ENCODE assay signal across 8 cellular contexts in the genomic region with DNA sequence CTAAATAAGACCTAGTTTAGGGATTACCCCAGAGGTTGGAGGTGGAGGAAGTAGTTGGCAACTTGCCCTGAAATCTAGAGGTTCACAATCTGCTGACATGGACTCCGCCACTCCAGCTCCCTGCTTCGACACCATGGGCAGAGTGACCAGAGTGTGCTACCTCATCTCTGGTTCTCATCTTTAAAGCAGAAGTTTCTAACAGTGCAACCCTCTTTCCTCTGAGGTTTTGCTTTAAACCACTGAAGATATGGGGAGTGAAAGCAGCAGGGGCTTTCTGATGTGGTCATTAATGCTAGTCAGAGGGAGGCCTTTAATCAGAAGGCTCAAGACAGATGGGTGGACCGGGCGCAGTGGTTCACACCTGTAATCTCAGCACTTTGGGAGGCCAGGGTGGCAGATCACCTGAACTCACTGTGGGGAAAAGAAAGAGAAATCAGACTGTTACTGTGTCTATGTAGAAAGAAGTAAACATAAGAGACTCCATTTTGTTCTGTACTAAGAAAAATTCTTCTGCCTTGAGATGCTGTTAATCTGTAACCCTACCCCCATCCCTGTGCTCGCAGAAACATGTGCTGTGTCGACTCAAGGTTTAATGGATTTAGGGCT.
DNase-seq lines count a peak whose midpoint lies in the region; ATAC-seq and TF ChIP-seq lines count a peak whose summit lies in the region.
"Not testable (repeated sequence)": the region's sequence is repeated elsewhere in the genome, so short reads cannot be mapped to it uniquely, and the experiment has no call there.

No MANE protein-coding gene starts in this region.

- not testable (repeated sequence) for DNase-seq in CD14-positive monocyte (ENCODE audit: low spot score); sciatic nerve (ENCODE audit: low spot score)
- DNase-seq in activated T-cell treated with anti-CD3 and anti-CD28 coated beads, Interleukin-2, amount 50 U/mL, for 48 hours: peak; percentile 42 to 53

- H3K9me3 Mint-ChIP-seq in CD14-positive monocyte: not testable (repeated sequence)

- H3K4me1 ChIP-seq in OCI-LY3 (ENCODE audit: low read length): peaks cover 58% of the 10 kb centered on the region
- peaks cover 16% of the 10 kb centered on the region for H3K4me1 ChIP-seq in iPS-20b (ENCODE audit: insufficient read depth, low read length)

- H3K36me3 Mint-ChIP-seq in CD14-positive monocyte: not testable (repeated sequence)

- H3K4me2 ChIP-seq in OCI-LY3 (ENCODE audit: low read length): peak overlapping the region; percentile 63

- H3K4me1 Mint-ChIP-seq in CD14-positive monocyte: peaks cover 92% of the 10 kb centered on the region

- H3K79me2 ChIP-seq in OCI-LY3 (ENCODE audit: low read length): not testable (repeated sequence)

- H3K27me3 ChIP-seq in OCI-LY3 (ENCODE audit: low read depth, low read length); iPS-20b (ENCODE audit: insufficient read depth, low read length): not testable (repeated sequence)

- H3K27ac Mint-ChIP-seq in CD14-positive monocyte: peak overlapping the region; percentile 96 to 100 (median 99)

- H2AFZ ChIP-seq in OCI-LY3 (ENCODE audit: low read depth, low read length): peak overlapping the region; percentile 81; the same call in 1 of the 2 replicates

- not testable (repeated sequence) for H3K27me3 Mint-ChIP-seq in CD14-positive monocyte (ENCODE audit: low read depth in 3 of 3)

- not testable (repeated sequence) for H4K20me1 ChIP-seq in OCI-LY3 (ENCODE audit: insufficient read depth, low read length)

- H3K27ac ChIP-seq in OCI-LY3 (ENCODE audit: low read length): peak overlapping the region; percentile 72
- not testable (repeated sequence) for H3K27ac ChIP-seq in iPS-20b (ENCODE audit: low read length)

- H3K9ac ChIP-seq in OCI-LY3 (ENCODE audit: low read length) (peak overlapping the region; percentile 37; the same call in 1 of the 2 replicates), iPS-20b (ENCODE audit: low read depth, low read length) (0 out of 2 replicates have a peak overlapping the region, but pooled peaks have one; percentile 6)

- H3K9me3 ChIP-seq in OCI-LY3 (ENCODE audit: insufficient read depth, low read length); iPS-20b (ENCODE audit: insufficient read depth, low read depth, low read length): not testable (repeated sequence)

- H3K36me3 ChIP-seq in OCI-LY3 (replicated peaks; ENCODE audit: low read depth, low read length); iPS-20b (ENCODE audit: insufficient read depth, low read depth, low read length): not testable (repeated sequence)

- not testable (repeated sequence) for H3K4me3 ChIP-seq in OCI-LY3 (ENCODE audit: low read length); iPS-20b (ENCODE audit: low read length)

- intact Hi-C loops in CD14-positive monocyte (cut with micrococcal nuclease): loop anchor here (5.0 kb wide), 1 partner anchor 36 kb away; no protein-coding TSS in a partner anchor
- intact Hi-C loops in sciatic nerve (cut with DNase I): not testable (repeated sequence)

- ATAC-seq in GM19035 (IDR thresholded peaks at IDR 0.05; ENCODE audit: unreplicated experiment): peak; percentile 56
- ATAC-seq in HG02588 (IDR thresholded peaks at IDR 0.05; ENCODE audit: unreplicated experiment): peak; percentile 71
- peak; percentile 72 for ATAC-seq in HG03432 (IDR thresholded peaks at IDR 0.05; ENCODE audit: unreplicated experiment)
- peak; percentile 15 for ATAC-seq in sciatic nerve

- TF ChIP-seq CTCF in CD14-positive monocyte (IDR thresholded peaks at IDR 0.05); OCI-LY3 (IDR thresholded peaks at IDR 0.05; ENCODE audit: low read depth, low read length): not testable (repeated sequence)

- peak overlapping the region; percentile 47 to 77 for H3K4me3 Mint-ChIP-seq in CD14-positive monocyte

Comparison
In these comparisons a context has a peak if more than half of its experiments do, and no peak if none do; other contexts are left out.
1. ATAC-seq: peak in every context shown above with its lines; median percentile 72 in HG03432; 71 in HG02588; 56 in GM19035; 15 in sciatic nerve.